ENCODE assay signal across 25 cellular contexts in the genomic region with DNA sequence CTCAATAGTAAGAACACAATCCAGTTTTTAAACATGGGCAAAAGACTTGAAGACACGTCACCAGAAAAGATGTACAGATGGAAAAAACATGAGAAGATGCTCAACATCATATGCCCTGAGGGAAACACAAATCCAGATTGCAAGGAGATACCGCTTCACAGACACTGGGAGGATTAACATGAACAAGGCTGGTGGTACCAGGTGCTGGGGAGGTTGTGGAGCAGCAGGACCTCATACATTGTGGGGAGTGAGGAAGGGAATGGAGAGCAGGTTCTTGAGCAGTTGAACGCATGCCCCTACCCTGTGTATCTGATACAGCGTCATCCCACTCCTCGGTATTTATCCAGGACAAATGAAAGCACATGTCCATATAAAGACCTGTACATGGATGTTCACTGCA.
"Had no signal": no experiment of that assay in that cellular context is flagged by ENCODE, and none has a peak within 500 bp of the region (broad histone marks: within the 10 kb centered on the region; RNA-seq: fewer than 3 reads in every experiment).

No MANE protein-coding gene starts in this region.

- H2AFZ ChIP-seq: neural progenitor cell had no signal

- H3K27ac ChIP-seq: neural progenitor cell, pancreas, prostate gland, right lobe of liver, sigmoid colon, stomach, thoracic aorta, thyroid gland, tibial nerve, upper lobe of left lung, vagina had no signal

- H3K4me1 ChIP-seq: pancreas, prostate gland, right lobe of liver, sigmoid colon, stomach, tibial nerve, upper lobe of left lung had no signal

- H3K9me3 ChIP-seq: pancreas, prostate gland, right lobe of liver, thoracic aorta, thyroid gland, vagina had no signal

- H3K9ac ChIP-seq: neural progenitor cell had no signal

- H3K27me3 ChIP-seq: neural progenitor cell, pancreas, right lobe of liver, sigmoid colon, thyroid gland, tibial nerve, vagina had no signal

- ATAC-seq: naive thymus-derived CD4-positive, alpha-beta T cell; natural killer cell; pancreas; right cardiac atrium; right lobe of liver; stimulated activated effector memory CD8-positive, alpha-beta T cell treated with anti-CD3 and anti-CD28 coated beads, Interleukin-12 subunit alpha, Interleukin-12 subunit beta, amount 100 ng/mL, for 72 hours; stimulated activated naive B cell treated with anti-CD40 and anti-IgM and Interleukin-4, amounts not matched to agents 10 μg/mL and 1 μg/mL and 100 μg/mL, for 72 hours had no signal

- DNase-seq: naive thymus-derived CD4-positive, alpha-beta T cell; natural killer cell; occipital lobe; pancreas; retina; right cardiac atrium; right lobe of liver; sigmoid colon; small intestine; stimulated activated CD4-positive, alpha-beta T cell treated with anti-CD3 and anti-CD28 coated beads, Interleukin-15, amount 100 ng/mL, for 24 hours; stimulated activated CD4-positive, alpha-beta T cell treated with anti-CD3 and anti-CD28 coated beads, Interleukin-2, amount 100 ng/mL, for 24 hours; stimulated activated CD4-positive, alpha-beta T cell treated with anti-CD3 and anti-CD28 coated beads, Interleukin-2, amount 100 ng/mL, for 48 hours; stimulated activated CD4-positive, alpha-beta T cell treated with anti-CD3 and anti-CD28 coated beads, Interleukin-4, amount 100 ng/mL, for 24 hours; stimulated activated naive B cell treated with anti-CD40 and anti-IgM and Interleukin-4, amounts not matched to agents 10 μg/mL and 1 μg/mL and 100 μg/mL, for 72 hours; stimulated activated naive CD4-positive, alpha-beta T cell treated with Interleukin-2 at 50 U/mL for 16 hours; stomach; thyroid gland; trophoblast cell; upper lobe of left lung had no signal

- H3K4me3 ChIP-seq: neural progenitor cell, pancreas, prostate gland, right lobe of liver, sigmoid colon, stomach, thoracic aorta, thyroid gland, tibial nerve, upper lobe of left lung, vagina had no signal

- H3K4me2 ChIP-seq: neural progenitor cell had no signal

- H3K36me3 ChIP-seq: neural progenitor cell, pancreas, prostate gland, right lobe of liver, sigmoid colon, stomach, thoracic aorta, thyroid gland, tibial nerve, upper lobe of left lung, vagina had no signal
